ENCODE assay signal across 16 cellular contexts in genomic region chr1:16493731-16494130, GRCh38. TPM values are rescaled to one million over a fixed set of nuclear protein-coding genes. Genes with fewer than 3 reads are reported as not detected.
"Had no signal": no experiment of that assay in that cellular context is flagged by ENCODE, and none has a peak within 500 bp of the region (broad histone marks: within the 10 kb centered on the region; RNA-seq: fewer than 3 reads in every experiment).

No MANE protein-coding gene starts in this region.

RNA-seq across cellular contexts. Expression of gene RNU1-1, which starts 20.4 kb away (rescaled TPM):
- total RNA-seq: myocyte had no signal

RNA-seq across cellular contexts. Expression of gene SPATA21, which starts 56.5 kb away (rescaled TPM):
- total RNA-seq: epithelial cell of proximal tubule, esophagus squamous epithelium, kidney, left cardiac atrium, left ventricle myocardium inferior, lower lobe of right lung, mesothelial cell of epicardium, mucosa of gallbladder, myocyte, omental fat pad, prostate gland, renal cortical epithelial cell, subcutaneous adipose tissue, tibial nerve, ureter had no signal
- polyA plus RNA-seq: immature natural killer cell had no signal
